ENCODE assay signal across 1 cellular context in genomic region chr10:88060762-88061161, GRCh38.
TF ChIP-seq lines count a peak whose summit lies in the region.

No MANE protein-coding gene starts in this region.

TF ChIP-seq in IMR-90, 13 proteins besides CTCF, POLR2A, EP300 and RAD21 (continued from another document):
- TF ChIP-seq MXI1 (IDR thresholded peaks at IDR 0.05; ENCODE audit: borderline replicate concordance, low read depth, low read length) (no peak), RFX5 (IDR thresholded peaks at IDR 0.05; ENCODE audit: low read depth, low read length) (no peak), BHLHE40 (IDR thresholded peaks at IDR 0.05; ENCODE audit: low read depth, low read length) (no peak), CHD1 (IDR thresholded peaks at IDR 0.05; ENCODE audit: low read depth, low read length) (no peak)
TF ChIP-seq in IMR-90: peak in this region for 0.
